24 cellular contexts compared by ENCODE assay signal in the genomic region with DNA sequence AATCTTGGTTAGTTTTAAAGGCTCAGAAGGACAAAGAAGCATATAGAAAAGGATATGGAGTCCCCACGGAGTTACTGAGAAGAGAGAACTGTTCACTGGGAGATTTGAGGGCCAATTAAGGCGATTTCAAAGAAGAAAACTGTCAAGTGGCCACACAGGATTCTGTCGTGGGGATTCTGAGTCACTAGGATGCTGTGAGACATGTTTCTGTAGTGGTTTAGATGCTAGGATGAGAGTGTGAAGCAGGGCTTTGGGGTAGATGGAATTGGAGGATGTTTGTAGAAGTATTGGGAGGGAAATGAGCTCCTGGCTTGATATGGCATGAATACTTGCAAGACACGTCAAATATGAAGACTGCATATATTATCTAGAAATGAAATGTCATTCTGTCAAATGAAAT.
"Had no signal": no experiment of that assay in that cellular context is flagged by ENCODE, and none has a peak within 500 bp of the region (broad histone marks: within the 10 kb centered on the region; RNA-seq: fewer than 3 reads in every experiment).

No MANE protein-coding gene starts in this region.

- FAIRE-seq: keratinocyte, pancreas, small intestine had no signal

- H3K4me1 ChIP-seq: colonic mucosa, gastrocnemius medialis, lower lobe of right lung, pancreas, testis, tibial artery had no signal

- H3K4me3 Mint-ChIP-seq: dendritic cell treated with granulocyte-macrophage colony-stimulating factor and Interleukin-4, amounts not matched to agents 40 ng/mL and 50 ng/mL, for 4 days; endodermal cell; natural killer cell; neural crest cell; stimulated activated naive CD8-positive, alpha-beta T cell treated with anti-CD3 and anti-CD28 coated beads, Interleukin-15, amount 100 ng/mL, for 72 hours; type B pancreatic cell had no signal

- H3K9me3 Mint-ChIP-seq: endodermal cell, natural killer cell, type B pancreatic cell had no signal

- H3K9me3 ChIP-seq: colonic mucosa, gastrocnemius medialis, lower lobe of right lung, neutrophil, pancreas, right lobe of liver, testis, tibial artery had no signal

- DNase-seq: colonic mucosa; effector CD8-positive, alpha-beta T cell; endodermal cell; foreskin fibroblast; gastrocnemius medialis; head of caudate nucleus; left ventricle myocardium superior; lower lobe of right lung; natural killer cell; pancreas; right lobe of liver; small intestine; stimulated activated CD4-positive, alpha-beta T cell treated with anti-CD3 and anti-CD28 coated beads, Interleukin-15, amount 100 ng/mL, for 24 hours; stimulated activated CD4-positive, alpha-beta T cell treated with anti-CD3 and anti-CD28 coated beads, Interleukin-2, amount 100 ng/mL, for 48 hours; stimulated activated naive CD4-positive, alpha-beta T cell; stimulated activated naive CD8-positive, alpha-beta T cell treated with anti-CD3 and anti-CD28 coated beads, Interleukin-15, amount 100 ng/mL, for 72 hours; testis; tibial artery had no signal

- H3K36me3 Mint-ChIP-seq: natural killer cell, type B pancreatic cell had no signal

- H3K36me3 ChIP-seq: colonic mucosa, gastrocnemius medialis, lower lobe of right lung, neutrophil, pancreas, right lobe of liver, tibial artery had no signal

- H3K27me3 Mint-ChIP-seq: stimulated activated naive CD8-positive, alpha-beta T cell treated with anti-CD3 and anti-CD28 coated beads, Interleukin-15, amount 100 ng/mL, for 72 hours; type B pancreatic cell had no signal

- H3K27ac Mint-ChIP-seq: dendritic cell treated with granulocyte-macrophage colony-stimulating factor and Interleukin-4, amounts not matched to agents 40 ng/mL and 50 ng/mL, for 4 days; endodermal cell; natural killer cell; stimulated activated naive CD8-positive, alpha-beta T cell treated with anti-CD3 and anti-CD28 coated beads, Interleukin-15, amount 100 ng/mL, for 72 hours; type B pancreatic cell had no signal

- H3K27me3 ChIP-seq: colonic mucosa, gastrocnemius medialis, pancreas, right lobe of liver, testis, tibial artery had no signal

- H3K27ac ChIP-seq: colonic mucosa, epithelial cell of prostate, gastrocnemius medialis, lower lobe of right lung, neutrophil, pancreas, right lobe of liver, testis, tibial artery had no signal

- H3K4me3 ChIP-seq: colonic mucosa, gastrocnemius medialis, lower lobe of right lung, pancreas, right lobe of liver, testis, tibial artery had no signal

- H3K4me1 Mint-ChIP-seq: endodermal cell; stimulated activated naive CD8-positive, alpha-beta T cell treated with anti-CD3 and anti-CD28 coated beads, Interleukin-15, amount 100 ng/mL, for 72 hours had no signal
